In genomic region chr19:17390665-17391370, GRCh38 we compare ENCODE assay signal across 8 cellular contexts. TPM values are rescaled to one million over a fixed set of nuclear protein-coding genes. Genes with fewer than 3 reads are reported as not detected.
DNase-seq lines count a peak whose midpoint lies in the region; ATAC-seq and TF ChIP-seq lines count a peak whose summit lies in the region.

No MANE protein-coding gene starts in this region.

- TF ChIP-seq RAD21 in neural cell (conservative IDR thresholded peaks at IDR 0.05), result peak; percentile 72

- in situ Hi-C loops in KBM-7 (cut with MboI; ENCODE audit: low pct_unique_long_range_greater_than_20kb, low sequenced_read_pairs), result no loop called here

- ATAC-seq in GM21619 (IDR thresholded peaks at IDR 0.05; ENCODE audit: unreplicated experiment), result peak; percentile 81
- peak; percentile 97 for ATAC-seq in stimulated activated naive CD8-positive, alpha-beta T cell treated with anti-CD3 and anti-CD28 coated beads, Interleukin-15, Interleukin-2, amounts not matched to agents 100 U/mL and 50 U/mL, for 24 hours

- no peak for TF ChIP-seq EP300 in neural cell (conservative IDR thresholded peaks at IDR 0.05; ENCODE audit: poor library complexity, severe bottlenecking)

- H3K9ac ChIP-seq in neural cell (ENCODE audit: low read length), result no peak overlapping the region

- DNase-seq in DMS79 (lab: John Stamatoyannopoulos, UW) (peak; percentile 77), KBM-7 (peak; percentile 91), Peyer's patch (peak; percentile 85 to 95 (median 90)), fibroblast of the aortic adventitia (ENCODE audit: low read depth) (peak; percentile 83)
- DNase-seq in activated T-helper 1 cell treated with anti-CD3 and anti-CD28 coated beads, Interleukin-2, amount 50 U/mL, for 16 hours (ENCODE audit: low read depth in 1 of 2, low spot score in 1 of 2), result peak; percentile 75 to 88
- DNase-seq in stimulated activated naive CD8-positive, alpha-beta T cell treated with anti-CD3 and anti-CD28 coated beads, Interleukin-15, Interleukin-2, amounts not matched to agents 100 U/mL and 50 U/mL, for 24 hours, result peak; percentile 96

- no peaks in the 10 kb centered on the region for H3K79me2 ChIP-seq in neural cell (replicated peaks; ENCODE audit: insufficient read depth, low read length)

- no peak for TF ChIP-seq POLR2A in Peyer's patch (IDR thresholded peaks at IDR 0.05)

- H3K4me2 ChIP-seq in neural cell (ENCODE audit: low read length), result no peak overlapping the region

- H3K9me3 ChIP-seq in Peyer's patch (no peaks in the 10 kb centered on the region), neural cell (ENCODE audit: low read length) (peaks cover 5% of the 10 kb centered on the region)

- H3K27ac ChIP-seq in Peyer's patch, result peak overlapping the region in 1 of 4 donors; percentile 25
- no peak overlapping the region for H3K27ac ChIP-seq in neural cell (ENCODE audit: low read length)

- H3K4me3 ChIP-seq in Peyer's patch (peak overlapping the region; percentile 16 to 53 (median 44)), fibroblast of the aortic adventitia (ENCODE audit: low read depth, low read length) (peak overlapping the region; percentile 65), neural cell (ENCODE audit: low read length) (peak overlapping the region; percentile 62)

- no peaks in the 10 kb centered on the region for H3F3A ChIP-seq in neural cell (ENCODE audit: insufficient read depth, low read length, poor library complexity, severe bottlenecking)

- no peaks in the 10 kb centered on the region for H4K20me1 ChIP-seq in neural cell (ENCODE audit: insufficient read depth)

- H3K27me3 ChIP-seq in Peyer's patch (no peaks in the 10 kb centered on the region), neural cell (ENCODE audit: insufficient read depth, low read depth, low read length) (peaks cover 15% of the 10 kb centered on the region)

- no peaks in the 10 kb centered on the region for H3K9me2 ChIP-seq in neural cell (ENCODE audit: insufficient read depth, low read length)

- H3K36me3 ChIP-seq in Peyer's patch (no peaks in the 10 kb centered on the region), neural cell (ENCODE audit: insufficient read depth, low read length) (no peaks in the 10 kb centered on the region)

- peaks cover 0 to 18% (median 12%) of the 10 kb centered on the region in 4 donors for H3K4me1 ChIP-seq in Peyer's patch

- no peak overlapping the region for H2AFZ ChIP-seq in neural cell (ENCODE audit: low read depth, low read length)

- peak; percentile 59 to 81 (median 77) for TF ChIP-seq CTCF in Peyer's patch (IDR thresholded peaks at IDR 0.05)
- TF ChIP-seq CTCF in fibroblast of the aortic adventitia (IDR thresholded peaks at IDR 0.05; ENCODE audit: insufficient read depth, low read length), result peak; percentile 62
- TF ChIP-seq CTCF in neural cell (IDR thresholded peaks at IDR 0.05; ENCODE audit: poor library complexity, severe bottlenecking), result peak; percentile 86

TF ChIP-seq in neural cell, 6 proteins besides CTCF, POLR2A, EP300 and RAD21:
- no peak for TF ChIP-seq POLR2AphosphoS5 (IDR thresholded peaks at IDR 0.05)
- peak; percentile 68 for TF ChIP-seq SMC3 (conservative IDR thresholded peaks at IDR 0.05; ENCODE audit: poor library complexity)
TF ChIP-seq in neural cell: peak in this region for 1.

RNA-seq across cellular contexts. Expression of gene CCDC194, which starts 3.2 kb away (rescaled TPM):
- total RNA-seq in Peyer's patch (not detected), fibroblast of the aortic adventitia (ENCODE audit: low replicate concordance) (not detected in 2 replicates)
- polyA plus RNA-seq in neural cell, result not detected in 2 replicates
- not detected in 2 replicates for polyA minus RNA-seq in neural cell

RNA-seq across cellular contexts. Expression of gene PLVAP, which starts 13.7 kb away (rescaled TPM):
- 10 to 100 TPM; 10.5 to 62.7 (median 18.7) TPM for total RNA-seq in Peyer's patch
- total RNA-seq in fibroblast of the aortic adventitia (ENCODE audit: low replicate concordance), result 0.09 TPM in 1 of 2 replicates, not detected in the other
- not detected in 2 replicates for polyA plus RNA-seq in neural cell
- not detected in 2 replicates for polyA minus RNA-seq in neural cell

RNA-seq across cellular contexts. Expression of gene BST2, which starts 14.6 kb away (rescaled TPM):
- 100 to 1,000 TPM in 1 of 4 donors, 10 to 100 TPM in 2, 1 to 10 TPM in 1; 9.6 to 101 (median 23.9) TPM for total RNA-seq in Peyer's patch
- 9.8 and 48.1 TPM in 2 replicates for total RNA-seq in fibroblast of the aortic adventitia (ENCODE audit: low replicate concordance)
- not detected in 2 replicates for polyA plus RNA-seq in neural cell
- not detected in 2 replicates for polyA minus RNA-seq in neural cell

RNA-seq across cellular contexts. Expression of gene MVB12A, which starts 29.0 kb away (rescaled TPM):
- total RNA-seq in Peyer's patch (10 to 100 TPM; 52.2 to 68.0 (median 64.1) TPM), fibroblast of the aortic adventitia (ENCODE audit: low replicate concordance) (44.7 and 47.5 TPM in 2 replicates)
- 43.8 and 48.6 TPM in 2 replicates for polyA plus RNA-seq in neural cell
- polyA minus RNA-seq in neural cell, result 19.7 and 27.0 TPM in 2 replicates

RNA-seq across cellular contexts. Expression of gene GTPBP3, which starts 53.5 kb away (rescaled TPM):
- total RNA-seq in Peyer's patch (10 to 100 TPM; 40.5 to 74.4 (median 57.7) TPM), fibroblast of the aortic adventitia (ENCODE audit: low replicate concordance) (12.1 and 21.1 TPM in 2 replicates)
- polyA plus RNA-seq in neural cell, result 23.2 and 25.6 TPM in 2 replicates
- polyA minus RNA-seq in neural cell, result 20.6 and 22.4 TPM in 2 replicates

Comparison
In these comparisons a context has a peak if more than half of its experiments do, and no peak if none do; other contexts are left out.
1. RNA of gene PLVAP, which starts 13.7 kb away (total RNA-seq): 10.5 to 62.7 TPM in Peyer's patch; 0.09 TPM in fibroblast of the aortic adventitia; every median in the first group is over 10 times any median in the second.
2. Peak in every context shown above with its lines, with median percentiles within 50 percentile points of each other: DNase-seq, H3K4me3 ChIP-seq and CTCF ChIP-seq.